Comparison of ENCODE assay signal across 29 cellular contexts in genomic region chr11:34252651-34253050, GRCh38.
DNase-seq lines count a peak whose midpoint lies in the region; ATAC-seq and TF ChIP-seq lines count a peak whose summit lies in the region.
"Had no signal": no experiment of that assay in that cellular context is flagged by ENCODE, and none has a peak within 500 bp of the region (broad histone marks: within the 10 kb centered on the region; RNA-seq: fewer than 3 reads in every experiment).

No MANE protein-coding gene starts in this region.

- DNase-seq in right atrium auricular region (ENCODE audit: low spot score) (no peak), left ventricle myocardium inferior (no peak), NCI-H69 (lab: John Stamatoyannopoulos, UW) (peak; percentile 81), inferior parietal cortex (ENCODE audit: extremely low spot score) (no peak), iPS-NIHi7 (ENCODE audit: extremely low spot score) (no peak)
- DNase-seq in stimulated activated naive B cell treated with anti-CD40 and anti-IgM and Interleukin-4, amounts not matched to agents 10 μg/mL and 1 μg/mL and 100 μg/mL, for 72 hours, result no peak
- DNase-seq: activated CD4-positive, alpha-beta T cell treated with anti-CD3 and anti-CD28 coated beads for 48 hours; activated naive CD8-positive, alpha-beta T cell treated with anti-CD3 and anti-CD28 coated beads for 36 hours; aorta; BE2C; caudate nucleus; CD8-positive, alpha-beta memory T cell; erythroblast; GF-D8; KBM-7; mesenchymal stem cell; NCI-H1105 treated with DMSO at 0.1 percent for 48 hours; NCI-H82; stimulated activated CD4-positive, alpha-beta T cell treated with anti-CD3 and anti-CD28 coated beads, Interleukin-12 subunit alpha, Interleukin-12 subunit beta, amount 100 ng/mL, for 4 hours; stimulated activated CD4-positive, alpha-beta T cell treated with anti-CD3 and anti-CD28 coated beads, Interleukin-2, amount 100 ng/mL, for 48 hours; T1000; WERI-Rb-1 had no signal

- TF ChIP-seq CTCF in right atrium auricular region (IDR thresholded peaks at IDR 0.05), result no peak
- TF ChIP-seq CTCF in left ventricle myocardium inferior (IDR thresholded peaks at IDR 0.05; ENCODE audit: borderline replicate concordance), result no peak

- no peaks in the 10 kb centered on the region for H3K27me3 ChIP-seq in right atrium auricular region
- H3K27me3 ChIP-seq in left ventricle myocardium inferior (ENCODE audit: low read depth), result no peaks in the 10 kb centered on the region
- H3K27me3 ChIP-seq: BE2C, SJSA1, tibial nerve had no signal

- ATAC-seq in stimulated activated naive B cell treated with anti-CD40 and anti-IgM and Interleukin-4, amounts not matched to agents 10 μg/mL and 1 μg/mL and 100 μg/mL, for 72 hours (replicated peaks), result no peak
- ATAC-seq in HG03108 (IDR thresholded peaks at IDR 0.05; ENCODE audit: unreplicated experiment), result no peak
- ATAC-seq: left lobe of liver, sciatic nerve had no signal

- H3K36me3 ChIP-seq in right atrium auricular region, result no peaks in the 10 kb centered on the region
- no peaks in the 10 kb centered on the region for H3K36me3 ChIP-seq in left ventricle myocardium inferior
- H3K36me3 ChIP-seq: BE2C, SJSA1, tibial nerve, WERI-Rb-1 had no signal

- H3K4me3 Mint-ChIP-seq in dendritic cell treated with granulocyte-macrophage colony-stimulating factor and Interleukin-4, amounts not matched to agents 40 ng/mL and 50 ng/mL, for 4 days, result no peak overlapping the region
- H3K4me3 Mint-ChIP-seq in stimulated activated naive B cell treated with anti-CD40 and anti-IgM and Interleukin-4, amounts not matched to agents 10 μg/mL and 1 μg/mL and 100 μg/mL, for 72 hours, result peak overlapping the region in 1 of 2 donors; percentile 48
- H3K4me3 Mint-ChIP-seq: activated naive CD8-positive, alpha-beta T cell treated with anti-CD3 and anti-CD28 coated beads for 36 hours had no signal

- peaks cover 38% of the 10 kb centered on the region for H3K4me1 Mint-ChIP-seq in dendritic cell treated with granulocyte-macrophage colony-stimulating factor and Interleukin-4, amounts not matched to agents 40 ng/mL and 50 ng/mL, for 4 days (ENCODE audit: low read depth)
- H3K4me1 Mint-ChIP-seq in stimulated activated naive B cell treated with anti-CD40 and anti-IgM and Interleukin-4, amounts not matched to agents 10 μg/mL and 1 μg/mL and 100 μg/mL, for 72 hours, result peaks cover 45 to 58% of the 10 kb centered on the region in 2 donors

- H3K27ac Mint-ChIP-seq in dendritic cell treated with granulocyte-macrophage colony-stimulating factor and Interleukin-4, amounts not matched to agents 40 ng/mL and 50 ng/mL, for 4 days, result peak overlapping the region; percentile 55
- peak overlapping the region; percentile 90 for H3K27ac Mint-ChIP-seq in stimulated activated naive B cell treated with anti-CD40 and anti-IgM and Interleukin-4, amounts not matched to agents 10 μg/mL and 1 μg/mL and 100 μg/mL, for 72 hours
- H3K27ac Mint-ChIP-seq: activated naive CD8-positive, alpha-beta T cell treated with anti-CD3 and anti-CD28 coated beads for 36 hours; CD8-positive, alpha-beta memory T cell; progenitor cell of endocrine pancreas had no signal

- H3K4me1 ChIP-seq in right atrium auricular region (peaks cover 0 to 65% of the 10 kb centered on the region in 2 donors), left ventricle myocardium inferior (peaks cover 39% of the 10 kb centered on the region)
- H3K4me1 ChIP-seq: BE2C had no signal

- intact Hi-C loops in left ventricle myocardium inferior (cut with micrococcal nuclease), result no loop called here
- intact Hi-C loops in dendritic cell treated with granulocyte-macrophage colony-stimulating factor and Interleukin-4, amounts not matched to agents 40 ng/mL and 50 ng/mL, for 4 days (cut with micrococcal nuclease), result loop anchor here (10.0 kb wide), 1 partner anchor 102 kb away; the partner anchor contains the start of gene ABTB2

- no peaks in the 10 kb centered on the region for H3K9me3 ChIP-seq in right atrium auricular region
- no peaks in the 10 kb centered on the region for H3K9me3 ChIP-seq in left ventricle myocardium inferior (replicated peaks)
- H3K9me3 ChIP-seq: BE2C, SJSA1, tibial nerve had no signal

- H3K4me3 ChIP-seq in right atrium auricular region, result no peak overlapping the region
- no peak overlapping the region for H3K4me3 ChIP-seq in left ventricle myocardium inferior
- H3K4me3 ChIP-seq: SJSA1, tibial nerve had no signal

- H3K27me3 Mint-ChIP-seq in dendritic cell treated with granulocyte-macrophage colony-stimulating factor and Interleukin-4, amounts not matched to agents 40 ng/mL and 50 ng/mL, for 4 days, result no peaks in the 10 kb centered on the region
- no peaks in the 10 kb centered on the region for H3K27me3 Mint-ChIP-seq in stimulated activated naive B cell treated with anti-CD40 and anti-IgM and Interleukin-4, amounts not matched to agents 10 μg/mL and 1 μg/mL and 100 μg/mL, for 72 hours
- H3K27me3 Mint-ChIP-seq: activated naive CD8-positive, alpha-beta T cell treated with anti-CD3 and anti-CD28 coated beads for 36 hours; progenitor cell of endocrine pancreas had no signal

- H3K27ac ChIP-seq in right atrium auricular region (peak overlapping the region; percentile 78 to 90), left ventricle myocardium inferior (replicated peaks) (no peak overlapping the region)
- H3K27ac ChIP-seq: SJSA1, WERI-Rb-1 had no signal

- H3K9me3 Mint-ChIP-seq in dendritic cell treated with granulocyte-macrophage colony-stimulating factor and Interleukin-4, amounts not matched to agents 40 ng/mL and 50 ng/mL, for 4 days, result no peaks in the 10 kb centered on the region
- H3K9me3 Mint-ChIP-seq in stimulated activated naive B cell treated with anti-CD40 and anti-IgM and Interleukin-4, amounts not matched to agents 10 μg/mL and 1 μg/mL and 100 μg/mL, for 72 hours, result no peaks in the 10 kb centered on the region
- H3K9me3 Mint-ChIP-seq: activated naive CD8-positive, alpha-beta T cell treated with anti-CD3 and anti-CD28 coated beads for 36 hours; CD8-positive, alpha-beta memory T cell had no signal

- no peaks in the 10 kb centered on the region for H3K36me3 Mint-ChIP-seq in dendritic cell treated with granulocyte-macrophage colony-stimulating factor and Interleukin-4, amounts not matched to agents 40 ng/mL and 50 ng/mL, for 4 days (ENCODE audit: low read depth)
- peaks cover 8 to 15% of the 10 kb centered on the region in 2 donors for H3K36me3 Mint-ChIP-seq in stimulated activated naive B cell treated with anti-CD40 and anti-IgM and Interleukin-4, amounts not matched to agents 10 μg/mL and 1 μg/mL and 100 μg/mL, for 72 hours
- H3K36me3 Mint-ChIP-seq: activated naive CD8-positive, alpha-beta T cell treated with anti-CD3 and anti-CD28 coated beads for 36 hours; CD8-positive, alpha-beta memory T cell had no signal
